8 cellular contexts compared by ENCODE assay signal in genomic region chr6:73798592-73798991, GRCh38.
A peak's percentile ranks its signal among the peaks of the same experiment; 100 is the strongest.
DNase-seq lines count a peak whose midpoint lies in the region; ATAC-seq and TF ChIP-seq lines count a peak whose summit lies in the region.

No MANE protein-coding gene starts in this region.

- TF ChIP-seq CTCF in endodermal cell (conservative IDR thresholded peaks at IDR 0.05) (peak; percentile 63), smooth muscle cell (IDR thresholded peaks at IDR 0.05; ENCODE audit: borderline replicate concordance, insufficient read depth, poor library complexity, severe bottlenecking) (no peak)

- H3K9me3 ChIP-seq in endodermal cell (ENCODE audit: control insufficient read depth, low read length) = no peaks in the 10 kb centered on the region
- H3K9me3 ChIP-seq in smooth muscle cell (replicated peaks; ENCODE audit: low read depth) = no peaks in the 10 kb centered on the region

- no peaks in the 10 kb centered on the region for H3K36me3 Mint-ChIP-seq in endodermal cell (ENCODE audit: low read depth)

- no peak overlapping the region for H3K4me2 ChIP-seq in smooth muscle cell

- H3K27me3 Mint-ChIP-seq in endodermal cell (ENCODE audit: insufficient read depth) = no peaks in the 10 kb centered on the region

- no peaks in the 10 kb centered on the region for H3K4me1 Mint-ChIP-seq in endodermal cell

- H3K4me3 ChIP-seq in endodermal cell (ENCODE audit: low read length) (no peak overlapping the region), smooth muscle cell (no peak overlapping the region)

- DNase-seq in H4 (ENCODE audit: low spot score) = peak; percentile 88
- peak; percentile 1 to 12 for DNase-seq in Kasumi-1 (lab: John Stamatoyannopoulos, UW)
- peak; percentile 68 for DNase-seq in endodermal cell
- peak; percentile 10 for DNase-seq in pulmonary artery endothelial cell (ENCODE audit: low read depth, low spot score)
- DNase-seq in smooth muscle cell (lab: John Stamatoyannopoulos, UW; ENCODE audit: unreplicated experiment) = no peak
- no peak for DNase-seq in NK-92 treated with Interleukin-12 subunit alpha and Interleukin-12 subunit beta, amount 100 ng/mL, for 24 hours (lab: John Stamatoyannopoulos, UW)
- no peak for DNase-seq in central memory CD4-positive, alpha-beta T cell

- no peak overlapping the region for H2AFZ ChIP-seq in smooth muscle cell (ENCODE audit: low read depth)

- H3K27ac Mint-ChIP-seq in endodermal cell = peak overlapping the region; percentile 3

- H3K9ac ChIP-seq in endodermal cell (ENCODE audit: extremely low read depth, low read length, poor library complexity, severe bottlenecking) (no peak overlapping the region), smooth muscle cell (ENCODE audit: low read depth) (no peak overlapping the region)

- H3K9me3 Mint-ChIP-seq in endodermal cell = no peaks in the 10 kb centered on the region

- no peak overlapping the region for H3K4me3 Mint-ChIP-seq in endodermal cell

- H4K20me1 ChIP-seq in smooth muscle cell (ENCODE audit: low read depth) = no peaks in the 10 kb centered on the region

- H3F3A ChIP-seq in smooth muscle cell (ENCODE audit: low read depth) = peaks cover 5% of the 10 kb centered on the region

- H3K36me3 ChIP-seq in endodermal cell (ENCODE audit: control insufficient read depth, insufficient read depth, low read length) (no peaks in the 10 kb centered on the region), smooth muscle cell (ENCODE audit: low read depth) (no peaks in the 10 kb centered on the region)

- no peaks in the 10 kb centered on the region for H3K79me2 ChIP-seq in smooth muscle cell (ENCODE audit: low read depth)

- H3K4me1 ChIP-seq in endodermal cell (ENCODE audit: control insufficient read depth, insufficient read depth, low read length) = no peaks in the 10 kb centered on the region
- peaks cover 7% of the 10 kb centered on the region for H3K4me1 ChIP-seq in smooth muscle cell (ENCODE audit: low read depth)

- WGBS in endodermal cell (ENCODE audit: insufficient coverage in 1 of 2, insufficient read length in 1 of 2), 2 experiments = 60% methylated on average over 2 of the region's 2 CpGs; no CpG with 5 or more reads in 1 of the 2 experiments
- 70% methylated on average over 2 of the region's 2 CpGs for WGBS in smooth muscle cell (ENCODE audit: low lambda C conversion rate)

- H3K27ac ChIP-seq in endodermal cell (ENCODE audit: low read depth, low read length) (no peak overlapping the region), smooth muscle cell (ENCODE audit: low read depth) (no peak overlapping the region)

- H3K27me3 ChIP-seq in endodermal cell (ENCODE audit: control insufficient read depth, insufficient read depth, low read length, poor library complexity, severe bottlenecking) (no peaks in the 10 kb centered on the region), smooth muscle cell (ENCODE audit: low read depth) (no peaks in the 10 kb centered on the region)

- ATAC-seq in GM18499 (IDR thresholded peaks at IDR 0.05; ENCODE audit: insufficient read depth, unreplicated experiment) = peak; percentile 67

Comparison
In these comparisons a context has a peak if more than half of its experiments do, and no peak if none do; other contexts are left out.
1. DNase-seq: peak in H4 (single experiment), Kasumi-1 (2 of 2), endodermal cell (single experiment) and pulmonary artery endothelial cell (single experiment); none in smooth muscle cell (single experiment), NK-92 treated with Interleukin-12 subunit alpha and Interleukin-12 subunit beta, amount 100 ng/mL, for 24 hours (single experiment) and central memory CD4-positive, alpha-beta T cell (single experiment).